1 cellular context compared by ENCODE assay signal in genomic region chr1:227746676-227747075, GRCh38.
TF ChIP-seq lines count a peak whose summit lies in the region.

No MANE protein-coding gene starts in this region.

TF ChIP-seq in H1, 55 proteins besides CTCF, POLR2A, EP300 and RAD21:
- TF ChIP-seq CBX8 (IDR thresholded peaks at IDR 0.05; ENCODE audit: borderline replicate concordance, low read depth, low read length): no peak
TF ChIP-seq in H1: peak in this region for 0.
